17 cellular contexts compared by ENCODE assay signal in genomic region chr11:91085985-91086384, GRCh38.
"Had no signal": no experiment of that assay in that cellular context is flagged by ENCODE, and none has a peak within 500 bp of the region (broad histone marks: within the 10 kb centered on the region; RNA-seq: fewer than 3 reads in every experiment).

No MANE protein-coding gene starts in this region.

- H2AFZ ChIP-seq: hepatocyte, neural progenitor cell had no signal

- H3K36me3 ChIP-seq: neural progenitor cell, pancreas, suprapubic skin, thyroid gland had no signal

- H3K4me3 ChIP-seq: coronary artery, hepatocyte, mucosa of descending colon, neural progenitor cell, pancreas, suprapubic skin, thyroid gland had no signal

- DNase-seq: effector CD8-positive, alpha-beta T cell; foreskin melanocyte; head of caudate nucleus; kidney glomerular epithelial cell; mucosa of descending colon; natural killer cell; nucleus accumbens; pancreas; right cardiac atrium; stimulated activated CD4-positive, alpha-beta T cell treated with anti-CD3 and anti-CD28 coated beads, Interleukin-4, amount 100 ng/mL, for 1 hour; stimulated activated CD8-positive, alpha-beta memory T cell treated with anti-CD3 and anti-CD28 coated beads, Interleukin-4, amount 100 ng/mL, for 48 hours; stimulated activated naive CD8-positive, alpha-beta T cell treated with anti-CD3 and anti-CD28 coated beads, Interleukin-15, Interleukin-2, amounts not matched to agents 100 U/mL and 50 U/mL, for 24 hours; thyroid gland had no signal

- H3K4me1 ChIP-seq: pancreas, suprapubic skin, thyroid gland had no signal

- H3K9ac ChIP-seq: neural progenitor cell had no signal

- H3K4me2 ChIP-seq: hepatocyte, neural progenitor cell had no signal

- H3K9me3 ChIP-seq: pancreas, suprapubic skin, thyroid gland had no signal

- H3K27ac ChIP-seq: coronary artery, hepatocyte, neural progenitor cell, pancreas, suprapubic skin, thyroid gland had no signal

- H3K27me3 ChIP-seq: hepatocyte, neural progenitor cell, pancreas, suprapubic skin, thyroid gland had no signal

- H3K79me2 ChIP-seq: hepatocyte had no signal
